Comparison of ENCODE assay signal across 13 cellular contexts in the genomic region with DNA sequence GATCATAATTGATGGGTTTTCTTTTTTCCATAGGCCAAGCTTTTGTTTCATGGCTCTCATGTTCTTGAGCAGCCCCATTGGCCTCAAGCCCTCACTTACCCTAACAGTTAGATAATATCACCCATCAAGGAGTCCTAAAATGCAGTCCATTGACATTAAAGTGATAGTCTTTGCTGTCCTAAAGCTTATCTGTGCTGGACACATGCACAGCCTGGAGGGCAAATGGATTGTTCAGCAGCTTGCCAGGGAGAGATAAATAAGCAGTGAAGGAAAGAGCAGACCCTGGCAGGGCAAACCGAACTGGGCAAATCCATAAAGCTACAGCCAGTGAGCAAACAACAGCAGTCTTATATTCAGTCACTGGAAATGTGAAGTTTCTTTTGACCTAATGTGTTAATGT.
DNase-seq lines count a peak whose midpoint lies in the region; ATAC-seq and TF ChIP-seq lines count a peak whose summit lies in the region.
"Had no signal": no experiment of that assay in that cellular context is flagged by ENCODE, and none has a peak within 500 bp of the region (broad histone marks: within the 10 kb centered on the region; RNA-seq: fewer than 3 reads in every experiment).

No MANE protein-coding gene starts in this region.

- H2AFZ ChIP-seq in GM23248, result peak overlapping the region; percentile 76

- in situ Hi-C loops in GM23248 (cut with MboI), result no loop called here

- no peaks in the 10 kb centered on the region for H3K9me2 ChIP-seq in GM23248 (ENCODE audit: insufficient read depth)

- no peaks in the 10 kb centered on the region for H3K4me1 Mint-ChIP-seq in activated T-cell treated with anti-CD3 and anti-CD28 coated beads, Interleukin-2, amount 50 U/mL, for 72 hours (ENCODE audit: low read depth)
- H3K4me1 Mint-ChIP-seq: IgD-negative memory B cell had no signal

- TF ChIP-seq CTCF in VCaP (conservative IDR thresholded peaks at IDR 0.05), result no peak
- TF ChIP-seq CTCF in uterus (IDR thresholded peaks at IDR 0.05), result no peak
- TF ChIP-seq CTCF in GM10266 (IDR thresholded peaks at IDR 0.05; ENCODE audit: control insufficient read depth, insufficient read depth, low read depth, missing control alignments), result no peak

- WGBS in GM23248 (ENCODE audit: low coverage in 1 of 2, low lambda C conversion rate in 2 of 2, missing lambda C conversion rate in 2 of 2), 2 experiments, result 89 to 91% methylated on average over 1 of the region's 1 CpG

- no peaks in the 10 kb centered on the region for H4K20me1 ChIP-seq in GM23248 (ENCODE audit: insufficient read depth)

- H3K79me2 ChIP-seq in GM23248 (ENCODE audit: insufficient read depth), result no peaks in the 10 kb centered on the region

- no peaks in the 10 kb centered on the region for H3K4me1 ChIP-seq in GM23248 (ENCODE audit: insufficient read depth)
- no peaks in the 10 kb centered on the region for H3K4me1 ChIP-seq in uterus

- H3K4me3 ChIP-seq in GM23248 (no peak overlapping the region), uterus (no peak overlapping the region)

- H3K36me3 Mint-ChIP-seq in activated T-cell treated with anti-CD3 and anti-CD28 coated beads, Interleukin-2, amount 50 U/mL, for 72 hours (ENCODE audit: insufficient read depth in 2 of 2), result peaks cover 0 to 3% of the 10 kb centered on the region in 2 donors
- H3K36me3 Mint-ChIP-seq: IgD-negative memory B cell had no signal

- H3K27ac ChIP-seq in GM23248, result no peak overlapping the region
- 0 out of 2 replicates have a peak overlapping the region, but pooled peaks have one; percentile 26 for H3K27ac ChIP-seq in VCaP
- peak overlapping the region; percentile 54 to 59 for H3K27ac ChIP-seq in uterus

- H3K36me3 ChIP-seq in GM23248 (ENCODE audit: low read depth) (no peaks in the 10 kb centered on the region), uterus (no peaks in the 10 kb centered on the region)

- no peak overlapping the region for H3K4me3 Mint-ChIP-seq in activated T-cell treated with anti-CD3 and anti-CD28 coated beads, Interleukin-2, amount 50 U/mL, for 72 hours
- H3K4me3 Mint-ChIP-seq: CD4-positive, alpha-beta T cell; IgD-negative memory B cell had no signal

- peaks cover 0 to 3% of the 10 kb centered on the region in 2 donors for H3K9me3 Mint-ChIP-seq in activated T-cell treated with anti-CD3 and anti-CD28 coated beads, Interleukin-2, amount 50 U/mL, for 72 hours
- H3K9me3 Mint-ChIP-seq: CD4-positive, alpha-beta T cell had no signal

- no peak overlapping the region for H3K4me2 ChIP-seq in GM23248 (ENCODE audit: unreplicated experiment)

- H3K27ac Mint-ChIP-seq in activated T-cell treated with anti-CD3 and anti-CD28 coated beads, Interleukin-2, amount 50 U/mL, for 72 hours, result no peak overlapping the region
- H3K27ac Mint-ChIP-seq: CD4-positive, alpha-beta T cell; IgD-negative memory B cell had no signal

- H3K27me3 ChIP-seq in GM23248 (replicated peaks; ENCODE audit: insufficient read depth), result no peaks in the 10 kb centered on the region
- H3K27me3 ChIP-seq in uterus, result no peaks in the 10 kb centered on the region

- peak; percentile 24 for DNase-seq in GM23248
- no peak for DNase-seq in uterus
- no peak for DNase-seq in GM10266 (ENCODE audit: extremely low spot score)
- no peak for DNase-seq in activated T-cell treated with anti-CD3 and anti-CD28 coated beads, Interleukin-2, amount 50 U/mL, for 72 hours
- DNase-seq: ACHN; C1 segment of cervical spinal cord; CD4-positive, alpha-beta T cell; DMS79; H7 had no signal

- H3K27me3 Mint-ChIP-seq in activated T-cell treated with anti-CD3 and anti-CD28 coated beads, Interleukin-2, amount 50 U/mL, for 72 hours (ENCODE audit: low read depth), result no peaks in the 10 kb centered on the region
- H3K27me3 Mint-ChIP-seq: CD4-positive, alpha-beta T cell; IgD-negative memory B cell had no signal

- no peak overlapping the region for H3K9ac ChIP-seq in GM23248

- no peaks in the 10 kb centered on the region for H3F3A ChIP-seq in GM23248 (ENCODE audit: insufficient read depth)

- H3K9me3 ChIP-seq in GM23248 (ENCODE audit: low read depth) (no peaks in the 10 kb centered on the region), uterus (no peaks in the 10 kb centered on the region)

- ATAC-seq in SK-N-SH treated with all-trans-retinoic acid at 6 μM for 48 hours (no peak; the same call in 2 of the 3 replicates), GM21515 (IDR thresholded peaks at IDR 0.05; ENCODE audit: unreplicated experiment) (no peak)
- no peak for ATAC-seq in activated T-cell treated with anti-CD3 and anti-CD28 coated beads, Interleukin-2, amount 50 U/mL, for 72 hours (replicated peaks in 1 of 2)

- intact Hi-C loops in uterus (cut with DNase I; ENCODE audit: low total_unique reads), result no loop called here

- TF ChIP-seq POLR2A in uterus (IDR thresholded peaks at IDR 0.05), result no peak

TF ChIP-seq in SK-N-SH treated with all-trans-retinoic acid at 6 μM for 48 hours, 23 proteins besides CTCF, POLR2A, EP300 and RAD21:
- TF ChIP-seq RARB (CRISPR knock-in tag; IDR thresholded peaks at IDR 0.05) (no peak), TCF4 (CRISPR knock-in tag; IDR thresholded peaks at IDR 0.05; ENCODE audit: borderline replicate concordance) (peak; percentile 57; the same call in 1 of the 2 replicates)
- TF ChIP-seq, protein P1, sequence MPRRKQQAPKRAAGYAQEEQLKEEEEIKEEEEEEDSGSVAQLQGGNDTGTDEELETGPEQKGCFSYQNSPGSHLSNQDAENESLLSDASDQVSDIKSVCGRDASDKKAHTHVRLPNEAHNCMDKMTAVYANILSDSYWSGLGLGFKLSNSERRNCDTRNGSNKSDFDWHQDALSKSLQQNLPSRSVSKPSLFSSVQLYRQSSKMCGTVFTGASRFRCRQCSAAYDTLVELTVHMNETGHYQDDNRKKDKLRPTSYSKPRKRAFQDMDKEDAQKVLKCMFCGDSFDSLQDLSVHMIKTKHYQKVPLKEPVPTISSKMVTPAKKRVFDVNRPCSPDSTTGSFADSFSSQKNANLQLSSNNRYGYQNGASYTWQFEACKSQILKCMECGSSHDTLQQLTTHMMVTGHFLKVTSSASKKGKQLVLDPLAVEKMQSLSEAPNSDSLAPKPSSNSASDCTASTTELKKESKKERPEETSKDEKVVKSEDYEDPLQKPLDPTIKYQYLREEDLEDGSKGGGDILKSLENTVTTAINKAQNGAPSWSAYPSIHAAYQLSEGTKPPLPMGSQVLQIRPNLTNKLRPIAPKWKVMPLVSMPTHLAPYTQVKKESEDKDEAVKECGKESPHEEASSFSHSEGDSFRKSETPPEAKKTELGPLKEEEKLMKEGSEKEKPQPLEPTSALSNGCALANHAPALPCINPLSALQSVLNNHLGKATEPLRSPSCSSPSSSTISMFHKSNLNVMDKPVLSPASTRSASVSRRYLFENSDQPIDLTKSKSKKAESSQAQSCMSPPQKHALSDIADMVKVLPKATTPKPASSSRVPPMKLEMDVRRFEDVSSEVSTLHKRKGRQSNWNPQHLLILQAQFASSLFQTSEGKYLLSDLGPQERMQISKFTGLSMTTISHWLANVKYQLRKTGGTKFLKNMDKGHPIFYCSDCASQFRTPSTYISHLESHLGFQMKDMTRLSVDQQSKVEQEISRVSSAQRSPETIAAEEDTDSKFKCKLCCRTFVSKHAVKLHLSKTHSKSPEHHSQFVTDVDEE (CRISPR knock-in tag; IDR thresholded peaks at IDR 0.05), result peak; percentile 68; the same call in 1 of the 2 replicates
